In the genomic region with DNA sequence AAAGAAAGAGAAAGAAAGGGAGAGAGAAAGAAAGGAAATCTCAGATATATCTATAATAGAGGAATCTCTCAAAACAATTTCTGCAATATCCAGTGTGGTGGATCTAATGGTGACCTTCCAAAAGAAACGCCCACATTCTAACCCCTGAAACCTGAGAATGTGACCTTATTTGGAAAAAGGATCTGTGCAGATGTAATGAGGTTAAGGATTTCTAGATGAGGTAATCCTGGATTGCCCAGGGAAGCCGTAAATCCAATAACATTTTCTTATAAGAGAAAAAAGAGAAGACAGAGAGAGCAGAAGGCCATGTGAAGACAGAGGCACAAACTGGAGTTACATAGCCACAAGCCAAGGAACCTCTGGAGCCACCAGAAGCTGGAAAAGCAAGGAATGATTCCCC, we compare ENCODE assay signal across 27 cellular contexts.
DNase-seq lines count a peak whose midpoint lies in the region; ATAC-seq and TF ChIP-seq lines count a peak whose summit lies in the region.
"Had no signal": no experiment of that assay in that cellular context is flagged by ENCODE, and none has a peak within 500 bp of the region (broad histone marks: within the 10 kb centered on the region; RNA-seq: fewer than 3 reads in every experiment).

No MANE protein-coding gene starts in this region.

- H3K4me3 ChIP-seq in AG10803 (ENCODE audit: low read length) (no peak overlapping the region), esophagus squamous epithelium (no peak overlapping the region)
- no peak overlapping the region for H3K4me3 ChIP-seq in naive thymus-derived CD4-positive, alpha-beta T cell (ENCODE audit: low read length)
- H3K4me3 ChIP-seq: dorsolateral prefrontal cortex, GM12878, lower lobe of right lung, tibial artery had no signal

- 77 to 83% methylated on average over 2 of the region's 2 CpGs for WGBS in esophagus squamous epithelium, 2 donors

- no peak overlapping the region for H3K27ac Mint-ChIP-seq in WTC11
- no peak overlapping the region for H3K27ac Mint-ChIP-seq in naive thymus-derived CD4-positive, alpha-beta T cell
- H3K27ac Mint-ChIP-seq: B cell, IgD-negative memory B cell had no signal

- TF ChIP-seq POLR2A in esophagus squamous epithelium (IDR thresholded peaks at IDR 0.05), result no peak

- H3K4me1 Mint-ChIP-seq in WTC11, result peaks cover 3% of the 10 kb centered on the region
- H3K4me1 Mint-ChIP-seq in naive thymus-derived CD4-positive, alpha-beta T cell, result peaks cover 0 to 29% (median 13%) of the 10 kb centered on the region in 7 donors
- H3K4me1 Mint-ChIP-seq: B cell had no signal

- H3K9me3 ChIP-seq in naive thymus-derived CD4-positive, alpha-beta T cell (ENCODE audit: control insufficient read depth in 2 of 3, low read length in 3 of 3), result no peaks in the 10 kb centered on the region
- no peaks in the 10 kb centered on the region for H3K9me3 ChIP-seq in esophagus squamous epithelium
- H3K9me3 ChIP-seq: lower lobe of right lung, tibial artery had no signal

- no peaks in the 10 kb centered on the region for H3K4me1 ChIP-seq in naive thymus-derived CD4-positive, alpha-beta T cell (ENCODE audit: control insufficient read depth in 2 of 2, insufficient read depth in 2 of 2, low read length in 2 of 2)
- no peaks in the 10 kb centered on the region for H3K4me1 ChIP-seq in esophagus squamous epithelium
- H3K4me1 ChIP-seq: lower lobe of right lung had no signal

- no peaks in the 10 kb centered on the region for H3K27me3 Mint-ChIP-seq in WTC11 (ENCODE audit: low read depth)
- no peaks in the 10 kb centered on the region for H3K27me3 Mint-ChIP-seq in naive thymus-derived CD4-positive, alpha-beta T cell
- H3K27me3 Mint-ChIP-seq: B cell, IgD-negative memory B cell had no signal

- POLR2A ChIA-PET in WTC11 (lab: Charles Lee), result no interaction called here
- POLR2A ChIA-PET in naive thymus-derived CD4-positive, alpha-beta T cell (lab: Charles Lee), result no interaction called here

- H3K36me3 ChIP-seq in naive thymus-derived CD4-positive, alpha-beta T cell (ENCODE audit: control insufficient read depth in 2 of 3, insufficient read depth in 3 of 3, low read length in 3 of 3), result no peaks in the 10 kb centered on the region
- H3K36me3 ChIP-seq in esophagus squamous epithelium, result no peaks in the 10 kb centered on the region
- H3K36me3 ChIP-seq: lower lobe of right lung, tibial artery had no signal

- CTCF ChIA-PET in WTC11 (lab: Charles Lee), result no interaction called here
- CTCF ChIA-PET in naive thymus-derived CD4-positive, alpha-beta T cell (lab: Charles Lee), result no interaction called here

- ATAC-seq in WTC11, result peak; percentile 69
- ATAC-seq in naive thymus-derived CD4-positive, alpha-beta T cell, result no peak
- ATAC-seq: GM12878, lower lobe of right lung had no signal

- intact Hi-C loops in naive thymus-derived CD4-positive, alpha-beta T cell (cut with micrococcal nuclease), result no loop called here
- intact Hi-C loops in esophagus squamous epithelium (cut with DNase I), result no loop called here

- no peak overlapping the region for H3K27ac ChIP-seq in naive thymus-derived CD4-positive, alpha-beta T cell (ENCODE audit: low read depth, low read length)
- H3K27ac ChIP-seq in esophagus squamous epithelium, result no peak overlapping the region
- H3K27ac ChIP-seq: dorsolateral prefrontal cortex, epithelial cell of prostate, lower lobe of right lung, tibial artery had no signal

- no peak overlapping the region for H3K4me3 Mint-ChIP-seq in WTC11
- no peak overlapping the region for H3K4me3 Mint-ChIP-seq in naive thymus-derived CD4-positive, alpha-beta T cell
- H3K4me3 Mint-ChIP-seq: B cell had no signal

- no peaks in the 10 kb centered on the region for H3K36me3 Mint-ChIP-seq in WTC11
- H3K36me3 Mint-ChIP-seq in naive thymus-derived CD4-positive, alpha-beta T cell, result peaks cover 0 to 56% (median 35%) of the 10 kb centered on the region in 5 donors

- no peak for TF ChIP-seq CTCF in AG10803 (conservative IDR thresholded peaks at IDR 0.05; ENCODE audit: low read length)
- no peak for TF ChIP-seq CTCF in WTC11 (IDR thresholded peaks at IDR 0.05)
- no peak for TF ChIP-seq CTCF in esophagus squamous epithelium (IDR thresholded peaks at IDR 0.05)

- peaks cover 4% of the 10 kb centered on the region; the same call in 1 of the 2 replicates for H3K9me3 Mint-ChIP-seq in WTC11
- H3K9me3 Mint-ChIP-seq in naive thymus-derived CD4-positive, alpha-beta T cell, result no peaks in the 10 kb centered on the region

- no peaks in the 10 kb centered on the region for H3K27me3 ChIP-seq in naive thymus-derived CD4-positive, alpha-beta T cell (ENCODE audit: control insufficient read depth in 2 of 2, insufficient read depth in 2 of 2, low read length in 2 of 2)
- H3K27me3 ChIP-seq in esophagus squamous epithelium, result no peaks in the 10 kb centered on the region
- H3K27me3 ChIP-seq: dorsolateral prefrontal cortex, tibial artery had no signal

- peak; percentile 9 for DNase-seq in AG10803 (ENCODE audit: low read depth)
- DNase-seq in H4 (ENCODE audit: low spot score), result peak; percentile 59
- no peak for DNase-seq in WTC11 (ENCODE audit: low spot score)
- DNase-seq in kidney glomerular epithelial cell (lab: John Stamatoyannopoulos, UW), result peak; percentile 34
- DNase-seq in naive thymus-derived CD4-positive, alpha-beta T cell, result no peak
- no peak for DNase-seq in amygdala (lab: John Stamatoyannopoulos, UW)
- no peak for DNase-seq in esophagus squamous epithelium (lab: John Stamatoyannopoulos, UW)
- DNase-seq in HT-29 (ENCODE audit: low spot score), result no peak
- DNase-seq: activated CD4-positive, alpha-beta T cell treated with anti-CD3 and anti-CD28 coated beads, Interleukin-2, amount 50 U/mL, for 1 hour; activated CD8-positive, alpha-beta memory T cell treated with anti-CD3 and anti-CD28 coated beads, Interleukin-2, amount 50 U/mL, for 48 hours; activated gamma-delta T cell; Calu3; dorsolateral prefrontal cortex; GDM1; lower lobe of right lung; MV-4-11; NCI-H1930; NCI-H526; Right ventricle myocardium superior; stimulated activated CD4-positive, alpha-beta T cell treated with anti-CD3 and anti-CD28 coated beads, Interleukin-1b, Interleukin-23, amount 100 ng/mL, for 48 hours; stimulated activated naive CD4-positive, alpha-beta T cell treated with Interleukin-2 at 50 U/mL for 16 hours; T-helper 1 cell; tibial artery had no signal

TF ChIP-seq in WTC11, 78 proteins besides CTCF, POLR2A, EP300 and RAD21 (continues in another document):
- no peak for TF ChIP-seq IRF2 (CRISPR knock-in tag; IDR thresholded peaks at IDR 0.05; ENCODE audit: borderline replicate concordance, low read depth)
- TF ChIP-seq, protein P1, sequence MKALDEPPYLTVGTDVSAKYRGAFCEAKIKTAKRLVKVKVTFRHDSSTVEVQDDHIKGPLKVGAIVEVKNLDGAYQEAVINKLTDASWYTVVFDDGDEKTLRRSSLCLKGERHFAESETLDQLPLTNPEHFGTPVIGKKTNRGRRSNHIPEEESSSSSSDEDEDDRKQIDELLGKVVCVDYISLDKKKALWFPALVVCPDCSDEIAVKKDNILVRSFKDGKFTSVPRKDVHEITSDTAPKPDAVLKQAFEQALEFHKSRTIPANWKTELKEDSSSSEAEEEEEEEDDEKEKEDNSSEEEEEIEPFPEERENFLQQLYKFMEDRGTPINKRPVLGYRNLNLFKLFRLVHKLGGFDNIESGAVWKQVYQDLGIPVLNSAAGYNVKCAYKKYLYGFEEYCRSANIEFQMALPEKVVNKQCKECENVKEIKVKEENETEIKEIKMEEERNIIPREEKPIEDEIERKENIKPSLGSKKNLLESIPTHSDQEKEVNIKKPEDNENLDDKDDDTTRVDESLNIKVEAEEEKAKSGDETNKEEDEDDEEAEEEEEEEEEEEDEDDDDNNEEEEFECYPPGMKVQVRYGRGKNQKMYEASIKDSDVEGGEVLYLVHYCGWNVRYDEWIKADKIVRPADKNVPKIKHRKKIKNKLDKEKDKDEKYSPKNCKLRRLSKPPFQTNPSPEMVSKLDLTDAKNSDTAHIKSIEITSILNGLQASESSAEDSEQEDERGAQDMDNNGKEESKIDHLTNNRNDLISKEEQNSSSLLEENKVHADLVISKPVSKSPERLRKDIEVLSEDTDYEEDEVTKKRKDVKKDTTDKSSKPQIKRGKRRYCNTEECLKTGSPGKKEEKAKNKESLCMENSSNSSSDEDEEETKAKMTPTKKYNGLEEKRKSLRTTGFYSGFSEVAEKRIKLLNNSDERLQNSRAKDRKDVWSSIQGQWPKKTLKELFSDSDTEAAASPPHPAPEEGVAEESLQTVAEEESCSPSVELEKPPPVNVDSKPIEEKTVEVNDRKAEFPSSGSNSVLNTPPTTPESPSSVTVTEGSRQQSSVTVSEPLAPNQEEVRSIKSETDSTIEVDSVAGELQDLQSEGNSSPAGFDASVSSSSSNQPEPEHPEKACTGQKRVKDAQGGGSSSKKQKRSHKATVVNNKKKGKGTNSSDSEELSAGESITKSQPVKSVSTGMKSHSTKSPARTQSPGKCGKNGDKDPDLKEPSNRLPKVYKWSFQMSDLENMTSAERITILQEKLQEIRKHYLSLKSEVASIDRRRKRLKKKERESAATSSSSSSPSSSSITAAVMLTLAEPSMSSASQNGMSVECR (CRISPR knock-in tag; IDR thresholded peaks at IDR 0.05; ENCODE audit: borderline replicate concordance), result no peak
- TF ChIP-seq FOXK1 (CRISPR knock-in tag; IDR thresholded peaks at IDR 0.05), result no peak
- no peak for TF ChIP-seq SOX15 (CRISPR knock-in tag; IDR thresholded peaks at IDR 0.05)
- TF ChIP-seq ZNF396 (CRISPR knock-in tag; IDR thresholded peaks at IDR 0.05; ENCODE audit: borderline replicate concordance), result no peak
- TF ChIP-seq GRHL2 (CRISPR knock-in tag; IDR thresholded peaks at IDR 0.05; ENCODE audit: insufficient replicate concordance, severe bottlenecking), result no peak
- TF ChIP-seq, protein P2, sequence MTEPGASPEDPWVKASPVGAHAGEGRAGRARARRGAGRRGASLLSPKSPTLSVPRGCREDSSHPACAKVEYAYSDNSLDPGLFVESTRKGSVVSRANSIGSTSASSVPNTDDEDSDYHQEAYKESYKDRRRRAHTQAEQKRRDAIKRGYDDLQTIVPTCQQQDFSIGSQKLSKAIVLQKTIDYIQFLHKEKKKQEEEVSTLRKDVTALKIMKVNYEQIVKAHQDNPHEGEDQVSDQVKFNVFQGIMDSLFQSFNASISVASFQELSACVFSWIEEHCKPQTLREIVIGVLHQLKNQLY (CRISPR knock-in tag; IDR thresholded peaks at IDR 0.05), result no peak
- TF ChIP-seq MXD4 (CRISPR knock-in tag; IDR thresholded peaks at IDR 0.05; ENCODE audit: borderline replicate concordance), result no peak
- TF ChIP-seq CREM (CRISPR knock-in tag; IDR thresholded peaks at IDR 0.05), result no peak
- TF ChIP-seq NR3C1 (CRISPR knock-in tag; conservative IDR thresholded peaks at IDR 0.05; ENCODE audit: low read depth), result no peak
- TF ChIP-seq HMGA2 (CRISPR knock-in tag; IDR thresholded peaks at IDR 0.05), result no peak

Comparison
In these comparisons a context has a peak if more than half of its experiments do, and no peak if none do; other contexts are left out.
1. DNase-seq: peak in AG10803 (single experiment), H4 (single experiment) and kidney glomerular epithelial cell (single experiment); none in WTC11 (single experiment), naive thymus-derived CD4-positive, alpha-beta T cell (0 of 9), amygdala (0 of 56), esophagus squamous epithelium (single experiment) and HT-29 (single experiment).